In genomic region chr19:23440791-23441190, GRCh38 we compare ENCODE assay signal across 9 cellular contexts. TPM values are rescaled to one million over a fixed set of nuclear protein-coding genes. Genes with fewer than 3 reads are reported as not detected.
DNase-seq lines count a peak whose midpoint lies in the region; ATAC-seq, FAIRE-seq and TF ChIP-seq lines count a peak whose summit lies in the region.
"Had no signal": no experiment of that assay in that cellular context is flagged by ENCODE, and none has a peak within 500 bp of the region (broad histone marks: within the 10 kb centered on the region; RNA-seq: fewer than 3 reads in every experiment).

No MANE protein-coding gene starts in this region.

- H3K4me3 ChIP-seq in heart left ventricle (no peak overlapping the region), endodermal cell (ENCODE audit: low read length) (no peak overlapping the region), testis (no peak overlapping the region)

- H3K9me3 Mint-ChIP-seq in endodermal cell, result peaks cover 64% of the 10 kb centered on the region

- no peak for ATAC-seq in heart left ventricle
- no peak for ATAC-seq in Right ventricle myocardium superior (ENCODE audit: poor library complexity)
- ATAC-seq in HG03342 (IDR thresholded peaks at IDR 0.05; ENCODE audit: unreplicated experiment), result no peak

- TF ChIP-seq CTCF in heart left ventricle (IDR thresholded peaks at IDR 0.05) (peak in 7 of 12 donors; percentile 4 to 37 (median 26)), endodermal cell (conservative IDR thresholded peaks at IDR 0.05) (peak; percentile 66), testis (IDR thresholded peaks at IDR 0.05) (peak in 1 of 3 experiments; percentile 23)

- no peak for FAIRE-seq in H54 (lab: Jason Lieb, UNC)
- FAIRE-seq: G401.6 had no signal

- H3K27ac Mint-ChIP-seq in endodermal cell, result no peak overlapping the region

- no peak overlapping the region for H3K27ac ChIP-seq in heart left ventricle
- H3K27ac ChIP-seq in endodermal cell (ENCODE audit: low read depth, low read length), result no peak overlapping the region
- no peak overlapping the region for H3K27ac ChIP-seq in testis

- no peak overlapping the region for H3K4me3 Mint-ChIP-seq in endodermal cell

- TF ChIP-seq POLR2A in heart left ventricle (IDR thresholded peaks at IDR 0.05), result no peak
- no peak for TF ChIP-seq POLR2A in testis (IDR thresholded peaks at IDR 0.05)
- TF ChIP-seq POLR2A in H54 (IDR thresholded peaks at IDR 0.05; ENCODE audit: low read depth, low read length), result no peak

- H3K27me3 ChIP-seq in heart left ventricle (no peaks in the 10 kb centered on the region), endodermal cell (ENCODE audit: control insufficient read depth, insufficient read depth, low read length, poor library complexity, severe bottlenecking) (no peaks in the 10 kb centered on the region), testis (no peaks in the 10 kb centered on the region)

- H3K4me1 Mint-ChIP-seq in endodermal cell, result no peaks in the 10 kb centered on the region

- H3K27me3 Mint-ChIP-seq in endodermal cell (ENCODE audit: insufficient read depth), result peaks cover 2% of the 10 kb centered on the region

- WGBS in heart left ventricle, 4 donors, result 61 to 66% (median 63%) methylated on average over 9 of the region's 9 CpGs
- 71 to 73% methylated on average over 5 to 9 of the region's 9 CpGs for WGBS in endodermal cell (ENCODE audit: insufficient coverage in 1 of 2, insufficient read length in 1 of 2), 2 experiments
- 39 to 55% methylated on average over 9 of the region's 9 CpGs for WGBS in testis, 2 donors

- H3K9me3 ChIP-seq in heart left ventricle (peaks cover 0 to 19% (median 0%) of the 10 kb centered on the region in 12 donors), endodermal cell (ENCODE audit: control insufficient read depth, low read length) (peaks cover 89% of the 10 kb centered on the region), testis (no peaks in the 10 kb centered on the region)

- no peaks in the 10 kb centered on the region for H3K36me3 ChIP-seq in heart left ventricle
- H3K36me3 ChIP-seq in endodermal cell (ENCODE audit: control insufficient read depth, insufficient read depth, low read length), result no peaks in the 10 kb centered on the region
- no peaks in the 10 kb centered on the region for H3K36me3 ChIP-seq in testis (ENCODE audit: low read depth, missing control alignments)

- H3K4me1 ChIP-seq in heart left ventricle (no peaks in the 10 kb centered on the region), endodermal cell (ENCODE audit: control insufficient read depth, insufficient read depth, low read length) (no peaks in the 10 kb centered on the region), testis (no peaks in the 10 kb centered on the region)

- no peak overlapping the region for H3K9ac ChIP-seq in endodermal cell (ENCODE audit: extremely low read depth, low read length, poor library complexity, severe bottlenecking)

- peaks cover 9% of the 10 kb centered on the region for H3K36me3 Mint-ChIP-seq in endodermal cell (ENCODE audit: low read depth)

- intact Hi-C loops in heart left ventricle (cut with DNase I), result no loop called here
- intact Hi-C loops in Right ventricle myocardium superior (cut with DNase I), result no loop called here
- intact Hi-C loops in testis (cut with DNase I; ENCODE audit: low total_unique reads), result no loop called here

- DNase-seq in heart left ventricle, result no peak
- no peak for DNase-seq in Right ventricle myocardium superior
- DNase-seq in NAMALWA (ENCODE audit: low spot score), result peak; percentile 64
- DNase-seq in endodermal cell, result peak; percentile 82
- DNase-seq in testis, result peak; percentile 29
- DNase-seq in NCI-H1048 (lab: John Stamatoyannopoulos, UW), result no peak
- DNase-seq in H54 (ENCODE audit: insufficient read length, low spot score), result no peak

RNA-seq across cellular contexts. Expression of gene ZNF91, which starts 45.5 kb away (rescaled TPM):
- total RNA-seq in heart left ventricle (100 to 1,000 TPM in 8 of 9 donors, 10 to 100 TPM in 1; 98.8 to 302 (median 147) TPM), Right ventricle myocardium superior (90.6 TPM), endodermal cell (10 to 100 TPM; 66.9 to 75.4 TPM), testis (100 to 1,000 TPM in 1 of 2 donors, 10 to 100 TPM in 1; 96.1 to 101 TPM)
- polyA plus RNA-seq in heart left ventricle (10 to 100 TPM in 1 of 2 donors, 1 to 10 TPM in 1; 9.5 to 23.8 TPM), testis (ENCODE audit: insufficient read depth, low read depth, low replicate concordance) (50.1 TPM)
- 43.3 TPM for polyA plus RNA-seq in endodermal cell (2013, experiment 1 of 2)
- 44.6 TPM for polyA plus RNA-seq in endodermal cell (2013, experiment 2 of 2)

Comparison
In these comparisons a context has a peak if more than half of its experiments do, and no peak if none do; other contexts are left out.
1. DNase-seq: peak in NAMALWA (single experiment), endodermal cell (single experiment) and testis (single experiment); none in heart left ventricle (0 of 5), Right ventricle myocardium superior (single experiment), NCI-H1048 (single experiment) and H54 (single experiment).